ENCODE assay signal across 9 cellular contexts in the genomic region with DNA sequence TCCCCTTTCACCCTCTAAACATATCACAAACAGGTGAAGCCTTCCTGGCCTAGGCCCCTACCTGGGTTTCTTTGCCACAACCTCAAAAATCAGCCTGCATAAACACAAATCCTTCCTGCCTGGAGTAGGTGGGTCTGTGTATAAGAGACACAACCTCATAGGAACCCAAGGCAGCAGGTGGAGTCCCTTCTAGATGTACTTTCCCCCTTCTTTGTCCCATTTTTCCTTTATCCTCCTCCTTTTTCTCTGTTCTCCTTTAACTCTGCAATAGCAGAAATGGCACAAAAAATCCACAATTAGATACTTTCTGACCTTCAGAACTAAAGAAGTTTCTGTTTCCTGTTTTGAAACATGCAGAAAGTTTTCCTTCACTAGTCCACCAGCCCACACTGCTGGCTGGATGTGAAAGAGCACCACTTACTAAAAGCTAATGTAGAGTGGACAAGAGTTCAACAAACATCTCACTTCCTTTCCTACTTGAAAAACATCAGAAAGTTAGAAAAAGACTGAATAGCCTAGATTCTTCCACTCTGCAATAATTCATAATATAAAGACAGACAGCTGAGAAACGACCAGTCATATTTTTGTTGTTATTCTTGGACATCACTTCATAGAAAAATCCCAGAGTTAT. TPM values are rescaled to one million over a fixed set of nuclear protein-coding genes. Genes with fewer than 3 reads are reported as not detected.
A peak's percentile ranks its signal among the peaks of the same experiment; 100 is the strongest.
DNase-seq lines count a peak whose midpoint lies in the region; ATAC-seq, FAIRE-seq and TF ChIP-seq lines count a peak whose summit lies in the region.
"Had no signal": no experiment of that assay in that cellular context is flagged by ENCODE, and none has a peak within 500 bp of the region (broad histone marks: within the 10 kb centered on the region; RNA-seq: fewer than 3 reads in every experiment).

No MANE protein-coding gene starts in this region.

- no peak for FAIRE-seq in astrocyte (lab: Jason Lieb, UNC)

- H3K4me3 Mint-ChIP-seq in CD4-positive, alpha-beta T cell: peak overlapping the region; percentile 0
- no peak overlapping the region for H3K4me3 Mint-ChIP-seq in astrocyte (ENCODE audit: unreplicated experiment)
- H3K4me3 Mint-ChIP-seq: activated T-cell treated with anti-CD3 and anti-CD28 coated beads, Interleukin-2, amount 50 U/mL, for 4 hours had no signal

- H3K36me3 Mint-ChIP-seq in CD4-positive, alpha-beta T cell (ENCODE audit: low read depth): peaks cover 69% of the 10 kb centered on the region
- peaks cover 3% of the 10 kb centered on the region for H3K36me3 Mint-ChIP-seq in astrocyte (ENCODE audit: low read depth, unreplicated experiment)

- no peaks in the 10 kb centered on the region for H3K9me3 Mint-ChIP-seq in CD4-positive, alpha-beta T cell
- H3K9me3 Mint-ChIP-seq in astrocyte (ENCODE audit: unreplicated experiment): peaks cover 1% of the 10 kb centered on the region
- H3K9me3 Mint-ChIP-seq: activated T-cell treated with anti-CD3 and anti-CD28 coated beads, Interleukin-2, amount 50 U/mL, for 4 hours had no signal

- H3K4me2 ChIP-seq in GM23248 (ENCODE audit: unreplicated experiment) (no peak overlapping the region), astrocyte (ENCODE audit: low read length) (no peak overlapping the region)

- H2AFZ ChIP-seq in GM23248: no peak overlapping the region
- H2AFZ ChIP-seq in astrocyte (ENCODE audit: low read depth, low read length): peak overlapping the region; percentile 22

- H3K27ac Mint-ChIP-seq in CD4-positive, alpha-beta T cell: peak overlapping the region; percentile 75
- H3K27ac Mint-ChIP-seq in astrocyte (ENCODE audit: unreplicated experiment): no peak overlapping the region

- H3K4me1 Mint-ChIP-seq in CD4-positive, alpha-beta T cell (ENCODE audit: low read depth): peaks cover 62% of the 10 kb centered on the region
- H3K4me1 Mint-ChIP-seq in astrocyte (ENCODE audit: low read depth, unreplicated experiment): peaks cover 12% of the 10 kb centered on the region

- DNase-seq in CD4-positive, alpha-beta T cell: no peak
- DNase-seq in GM23248 (peak; percentile 16), astrocyte (ENCODE audit: low read depth) (peak; percentile 38), lung microvascular endothelial cell (ENCODE audit: low read depth in 2 of 2) (peak; percentile 56 to 91), WERI-Rb-1 (no peak), NCI-H82 treated with DMSO at 0.1 percent for 48 hours (lab: John Stamatoyannopoulos, UW; ENCODE audit: unreplicated experiment) (no peak), HAP-1 (ENCODE audit: low spot score in 2 of 2) (no peak)
- DNase-seq: activated T-cell treated with anti-CD3 and anti-CD28 coated beads, Interleukin-2, amount 50 U/mL, for 4 hours had no signal

- H3K79me2 ChIP-seq in GM23248 (ENCODE audit: insufficient read depth) (no peaks in the 10 kb centered on the region), astrocyte (ENCODE audit: insufficient read depth, low read length) (no peaks in the 10 kb centered on the region)

- 6 to 11% methylated on average over 1 of the region's 1 CpG for WGBS in GM23248 (ENCODE audit: low coverage in 1 of 2, low lambda C conversion rate in 2 of 2, missing lambda C conversion rate in 2 of 2), 2 experiments

- H3K4me1 ChIP-seq in GM23248 (ENCODE audit: insufficient read depth) (peaks cover 15% of the 10 kb centered on the region), astrocyte (ENCODE audit: insufficient read depth, low read length) (peaks cover 18% of the 10 kb centered on the region), HAP-1 (no peaks in the 10 kb centered on the region)

- CTCF ChIA-PET in CD4-positive, alpha-beta T cell (lab: Charles Lee): no interaction called here

- no peaks in the 10 kb centered on the region for H3K36me3 ChIP-seq in GM23248 (ENCODE audit: low read depth)
- H3K36me3 ChIP-seq in astrocyte (ENCODE audit: insufficient read depth, low read length): no peaks in the 10 kb centered on the region
- peaks cover 3% of the 10 kb centered on the region; the same call in 1 of the 2 replicates for H3K36me3 ChIP-seq in WERI-Rb-1
- no peaks in the 10 kb centered on the region for H3K36me3 ChIP-seq in HAP-1 (replicated peaks)

- H3K9me2 ChIP-seq in GM23248 (ENCODE audit: insufficient read depth): no peaks in the 10 kb centered on the region

- POLR2A ChIA-PET in CD4-positive, alpha-beta T cell (lab: Charles Lee): interaction anchor here (0.6 to 4.4 kb wide), 3 partner anchors 11 to 129 kb away, joined by 4 to 27 read pairs (median 4); partner anchors contain the start of genes SLC40A1 and WDR75

- H3K27ac ChIP-seq in CD4-positive, alpha-beta T cell (ENCODE audit: low read depth, low read length): peak overlapping the region; percentile 57
- no peak overlapping the region for H3K27ac ChIP-seq in GM23248
- peak overlapping the region; percentile 14 for H3K27ac ChIP-seq in astrocyte (ENCODE audit: low read depth, low read length)
- H3K27ac ChIP-seq in WERI-Rb-1: no peak overlapping the region

- no peaks in the 10 kb centered on the region for H3K9me3 ChIP-seq in CD4-positive, alpha-beta T cell (ENCODE audit: control insufficient read depth, low read length)
- H3K9me3 ChIP-seq in GM23248 (ENCODE audit: low read depth): no peaks in the 10 kb centered on the region
- H3K9me3 ChIP-seq in astrocyte (ENCODE audit: insufficient read depth, low read depth, low read length): no peaks in the 10 kb centered on the region
- H3K9me3 ChIP-seq in WERI-Rb-1 (ENCODE audit: severe bottlenecking): no peaks in the 10 kb centered on the region
- H3K9me3 ChIP-seq in HAP-1: no peaks in the 10 kb centered on the region

- intact Hi-C loops in CD4-positive, alpha-beta T cell (cut with DNase I, micrococcal nuclease): no loop called here

- no peak overlapping the region for H3K4me3 ChIP-seq in GM23248
- H3K4me3 ChIP-seq in astrocyte (ENCODE audit: insufficient read depth, low read depth, low read length): no peak overlapping the region
- H3K4me3 ChIP-seq in WERI-Rb-1 (ENCODE audit: low read depth, low read length): no peak overlapping the region
- no peak overlapping the region for H3K4me3 ChIP-seq in HAP-1

- in situ Hi-C loops in GM23248 (cut with MboI) (no loop called here), HAP-1 (cut with MboI; ENCODE audit: low sequenced_read_pairs) (no loop called here)

- no peaks in the 10 kb centered on the region for H4K20me1 ChIP-seq in GM23248 (ENCODE audit: insufficient read depth)
- no peaks in the 10 kb centered on the region for H4K20me1 ChIP-seq in astrocyte (ENCODE audit: insufficient read depth, low read length)

- H3K9ac ChIP-seq in GM23248 (no peak overlapping the region), astrocyte (ENCODE audit: low read length) (no peak overlapping the region)

- H3F3A ChIP-seq in GM23248 (ENCODE audit: insufficient read depth): no peaks in the 10 kb centered on the region

- no peaks in the 10 kb centered on the region for H3K27me3 Mint-ChIP-seq in CD4-positive, alpha-beta T cell
- no peaks in the 10 kb centered on the region for H3K27me3 Mint-ChIP-seq in astrocyte (ENCODE audit: low read depth, unreplicated experiment)

- no peaks in the 10 kb centered on the region for H3K27me3 ChIP-seq in CD4-positive, alpha-beta T cell (ENCODE audit: control insufficient read depth, insufficient read depth, low read length)
- H3K27me3 ChIP-seq in GM23248 (replicated peaks; ENCODE audit: insufficient read depth) (no peaks in the 10 kb centered on the region), astrocyte (ENCODE audit: insufficient read depth, low read length) (no peaks in the 10 kb centered on the region), WERI-Rb-1 (ENCODE audit: insufficient read depth, low read depth, severe bottlenecking) (no peaks in the 10 kb centered on the region), HAP-1 (ENCODE audit: low read depth) (no peaks in the 10 kb centered on the region)

- ATAC-seq in CD4-positive, alpha-beta T cell (ENCODE audit: poor library complexity): no peak
- no peak for ATAC-seq in GM21529 (IDR thresholded peaks at IDR 0.05; ENCODE audit: unreplicated experiment)
- ATAC-seq: activated T-cell treated with anti-CD3 and anti-CD28 coated beads, Interleukin-2, amount 50 U/mL, for 4 hours had no signal

- TF ChIP-seq CTCF in CD4-positive, alpha-beta T cell (IDR thresholded peaks at IDR 0.05): no peak
- TF ChIP-seq CTCF in astrocyte (IDR thresholded peaks at IDR 0.05; ENCODE audit: insufficient read depth, low read depth, low read length): no peak
- no peak for TF ChIP-seq CTCF in WERI-Rb-1 (IDR thresholded peaks at IDR 0.05; ENCODE audit: low read depth, low read length)

RNA-seq across cellular contexts. Expression of gene SLC40A1, which starts 11.2 kb away (rescaled TPM):
- 1 to 10 TPM; 7.4 to 8.2 TPM for total RNA-seq in CD4-positive, alpha-beta T cell
- total RNA-seq in GM23248 (2014; rRNA removed; shearing (Covaris generic)): 0.25 TPM in 1 of 2 replicates, not detected in the other
- polyA plus RNA-seq in GM23248 (2016; fragmentation: Nextera tagmentation; extraction: Ambion mirVana): 0.15 and 0.28 TPM in 2 replicates
- 2.2 and 3.1 TPM in 2 replicates for total RNA-seq in astrocyte
- 100 and 283 TPM in 2 replicates for total RNA-seq in lung microvascular endothelial cell

Comparison
In these comparisons a context has a peak if more than half of its experiments do, and no peak if none do; other contexts are left out.
1. DNase-seq: peak in GM23248 (single experiment), astrocyte (single experiment) and lung microvascular endothelial cell (2 of 2); none in CD4-positive, alpha-beta T cell (0 of 10), WERI-Rb-1 (single experiment), NCI-H82 treated with DMSO at 0.1 percent for 48 hours (single experiment) and HAP-1 (0 of 2).
2. H3K27ac ChIP-seq: peak in CD4-positive, alpha-beta T cell (single experiment) and astrocyte (single experiment); none in GM23248 (single experiment) and WERI-Rb-1 (single experiment).
3. RNA of gene SLC40A1, which starts 11.2 kb away (total RNA-seq): 100 to 283 TPM in lung microvascular endothelial cell; 7.4 to 8.2 TPM in CD4-positive, alpha-beta T cell, 2.2 to 3.1 TPM in astrocyte and 0.25 TPM in GM23248; every median in the first group is over 10 times any median in the second.